30 cellular contexts compared by ENCODE assay signal in genomic region chr20:41770427-41770826, GRCh38.
"Had no signal": no experiment of that assay in that cellular context is flagged by ENCODE, and none has a peak within 500 bp of the region (broad histone marks: within the 10 kb centered on the region; RNA-seq: fewer than 3 reads in every experiment).

No MANE protein-coding gene starts in this region.

- ATAC-seq: activated CD4-positive, CD25-positive, alpha-beta regulatory T cell treated with anti-CD3 and anti-CD28 coated beads, Interleukin-2, amount 50 U/mL, for 24 hours; heart right ventricle; left cardiac atrium; stimulated activated memory B cell treated with anti-CD40 and anti-IgM and Interleukin-4, amounts not matched to agents 10 μg/mL and 1 μg/mL and 100 μg/mL, for 72 hours; stimulated activated naive CD8-positive, alpha-beta T cell treated with anti-CD3 and anti-CD28 coated beads, Interleukin-15, amount 100 ng/mL, for 72 hours had no signal

- H3K27ac Mint-ChIP-seq: activated CD4-positive, alpha-beta memory T cell treated with anti-CD3 and anti-CD28 coated beads for 36 hours; activated CD4-positive, alpha-beta T cell treated with anti-CD3 and anti-CD28 coated beads, Interleukin-2, amount 10 ng/mL, durations not matched to agents 24 days and 14 days; activated naive CD4-positive, alpha-beta T cell treated with anti-CD3 and anti-CD28 coated beads, Interleukin-2, amount 10 ng/mL, durations not matched to agents 7 days and 5 days; activated T-cell treated with anti-CD3 and anti-CD28 coated beads, Interleukin-2, amount 50 U/mL, for 24 hours; mesothelial cell of epicardium; naive B cell; stimulated activated memory B cell treated with anti-CD40 and anti-IgM and Interleukin-4, amounts not matched to agents 10 μg/mL and 1 μg/mL and 100 μg/mL, for 72 hours; T-helper 1 cell treated with Interleukin-12 subunit alpha and Interleukin-12 subunit beta and Interleukin-4 antibody, amounts not matched to agents 30 μg/mL and 1 μg/mL, for 36 hours; type B pancreatic cell had no signal

- H3K36me3 Mint-ChIP-seq: activated CD4-positive, alpha-beta memory T cell treated with anti-CD3 and anti-CD28 coated beads for 36 hours; activated naive CD4-positive, alpha-beta T cell treated with anti-CD3 and anti-CD28 coated beads, Interleukin-2, amount 10 ng/mL, durations not matched to agents 7 days and 5 days; mesothelial cell of epicardium; naive B cell; stimulated activated memory B cell treated with anti-CD40 and anti-IgM and Interleukin-4, amounts not matched to agents 10 μg/mL and 1 μg/mL and 100 μg/mL, for 72 hours; type B pancreatic cell had no signal

- H3K27me3 ChIP-seq: brain microvascular endothelial cell, right atrium auricular region, uterus had no signal

- H3K4me3 Mint-ChIP-seq: activated CD4-positive, alpha-beta memory T cell treated with anti-CD3 and anti-CD28 coated beads for 36 hours; activated CD4-positive, alpha-beta T cell treated with anti-CD3 and anti-CD28 coated beads, Interleukin-2, amount 10 ng/mL, durations not matched to agents 24 days and 14 days; activated naive CD4-positive, alpha-beta T cell treated with anti-CD3 and anti-CD28 coated beads, Interleukin-2, amount 10 ng/mL, durations not matched to agents 7 days and 5 days; activated T-cell treated with anti-CD3 and anti-CD28 coated beads, Interleukin-2, amount 50 U/mL, for 24 hours; mesothelial cell of epicardium; nephron progenitor cell; stimulated activated memory B cell treated with anti-CD40 and anti-IgM and Interleukin-4, amounts not matched to agents 10 μg/mL and 1 μg/mL and 100 μg/mL, for 72 hours; stimulated activated naive CD8-positive, alpha-beta T cell treated with anti-CD3 and anti-CD28 coated beads, Interleukin-15, amount 100 ng/mL, for 72 hours; T-helper 1 cell treated with Interleukin-12 subunit alpha and Interleukin-12 subunit beta and Interleukin-4 antibody, amounts not matched to agents 30 μg/mL and 1 μg/mL, for 36 hours; type B pancreatic cell had no signal

- H3K4me1 Mint-ChIP-seq: activated CD4-positive, alpha-beta T cell treated with anti-CD3 and anti-CD28 coated beads, Interleukin-2, amount 10 ng/mL, durations not matched to agents 24 days and 14 days; activated naive CD4-positive, alpha-beta T cell treated with anti-CD3 and anti-CD28 coated beads, Interleukin-2, amount 10 ng/mL, durations not matched to agents 7 days and 5 days; naive B cell; stimulated activated memory B cell treated with anti-CD40 and anti-IgM and Interleukin-4, amounts not matched to agents 10 μg/mL and 1 μg/mL and 100 μg/mL, for 72 hours; stimulated activated naive CD8-positive, alpha-beta T cell treated with anti-CD3 and anti-CD28 coated beads, Interleukin-15, amount 100 ng/mL, for 72 hours had no signal

- H3K27me3 Mint-ChIP-seq: activated CD4-positive, alpha-beta memory T cell treated with anti-CD3 and anti-CD28 coated beads for 36 hours; activated naive CD4-positive, alpha-beta T cell treated with anti-CD3 and anti-CD28 coated beads, Interleukin-2, amount 10 ng/mL, durations not matched to agents 7 days and 5 days had no signal

- H3K27ac ChIP-seq: brain microvascular endothelial cell, heart right ventricle, right atrium auricular region, uterus, VCaP had no signal

- H3K36me3 ChIP-seq: brain microvascular endothelial cell, heart right ventricle, right atrium auricular region, uterus had no signal

- H3K4me1 ChIP-seq: heart right ventricle, right atrium auricular region, uterus had no signal

- H3K9me3 Mint-ChIP-seq: activated CD4-positive, alpha-beta memory T cell treated with anti-CD3 and anti-CD28 coated beads for 36 hours; activated CD4-positive, alpha-beta T cell treated with anti-CD3 and anti-CD28 coated beads, Interleukin-2, amount 10 ng/mL, durations not matched to agents 24 days and 14 days; activated naive CD4-positive, alpha-beta T cell treated with anti-CD3 and anti-CD28 coated beads, Interleukin-2, amount 10 ng/mL, durations not matched to agents 7 days and 5 days; activated T-cell treated with anti-CD3 and anti-CD28 coated beads, Interleukin-2, amount 50 U/mL, for 24 hours; stimulated activated memory B cell treated with anti-CD40 and anti-IgM and Interleukin-4, amounts not matched to agents 10 μg/mL and 1 μg/mL and 100 μg/mL, for 72 hours; T-helper 1 cell treated with Interleukin-12 subunit alpha and Interleukin-12 subunit beta and Interleukin-4 antibody, amounts not matched to agents 30 μg/mL and 1 μg/mL, for 36 hours had no signal

- H3K4me3 ChIP-seq: heart right ventricle, right atrium auricular region, uterus had no signal

- DNase-seq: activated CD4-positive, alpha-beta memory T cell treated with anti-CD3 and anti-CD28 coated beads for 36 hours; activated CD4-positive, alpha-beta T cell treated with anti-CD3 and anti-CD28 coated beads, Interleukin-2, amount 10 ng/mL, durations not matched to agents 24 days and 14 days; activated CD8-positive, alpha-beta memory T cell treated with anti-CD3 and anti-CD28 coated beads, Interleukin-2, amount 50 U/mL, for 4 hours; activated gamma-delta T cell; activated naive CD4-positive, alpha-beta T cell treated with anti-CD3 and anti-CD28 coated beads, Interleukin-2, amount 10 ng/mL, durations not matched to agents 7 days and 5 days; activated T-cell treated with anti-CD3 and anti-CD28 coated beads, Interleukin-2, amount 50 U/mL, for 24 hours; amniotic stem cell; brain microvascular endothelial cell; cortex of kidney; foreskin fibroblast; heart right ventricle; left cardiac atrium; naive B cell; nephron progenitor cell; nucleus accumbens; stimulated activated CD4-positive, alpha-beta T cell treated with anti-CD3 and anti-CD28 coated beads, Interleukin-12 subunit alpha, Interleukin-12 subunit beta, amount 100 ng/mL, for 4 hours; stimulated activated CD4-positive, alpha-beta T cell treated with anti-CD3 and anti-CD28 coated beads, Interleukin-4, amount 100 ng/mL, for 4 hours; stimulated activated CD8-positive, alpha-beta memory T cell treated with anti-CD3 and anti-CD28 coated beads, Interleukin-4, amount 100 ng/mL, for 48 hours; stimulated activated naive CD8-positive, alpha-beta T cell treated with anti-CD3 and anti-CD28 coated beads, Interleukin-15, amount 100 ng/mL, for 72 hours; substantia nigra; SW 1271; T-helper 9 cell; uterus had no signal

- H3K9me3 ChIP-seq: heart right ventricle, right atrium auricular region, uterus had no signal
